ENCODE assay signal across 10 cellular contexts in genomic region chr17:20072692-20072992, GRCh38.
DNase-seq lines count a peak whose midpoint lies in the region; ATAC-seq and TF ChIP-seq lines count a peak whose summit lies in the region.
"Had no signal": no experiment of that assay in that cellular context is flagged by ENCODE, and none has a peak within 500 bp of the region (broad histone marks: within the 10 kb centered on the region; RNA-seq: fewer than 3 reads in every experiment).

No MANE protein-coding gene starts in this region.

- H3K4me1 Mint-ChIP-seq in activated CD4-positive, alpha-beta T cell treated with anti-CD3 and anti-CD28 coated beads, Interleukin-2, amount 10 ng/mL, durations not matched to agents 7 days and 5 days, result peaks cover 21% of the 10 kb centered on the region
- peaks cover 20% of the 10 kb centered on the region for H3K4me1 Mint-ChIP-seq in activated CD4-positive, alpha-beta T cell treated with anti-CD3 and anti-CD28 coated beads for 36 hours
- H3K4me1 Mint-ChIP-seq in naive thymus-derived CD4-positive, alpha-beta T cell, result peaks cover 16 to 24% (median 19%) of the 10 kb centered on the region in 7 donors

- intact Hi-C loops in activated CD4-positive, alpha-beta T cell treated with anti-CD3 and anti-CD28 coated beads for 36 hours (cut with DNase I, micrococcal nuclease), result no loop called here
- intact Hi-C loops in naive thymus-derived CD4-positive, alpha-beta T cell (cut with micrococcal nuclease), result no loop called here

- no peak for DNase-seq in activated CD4-positive, alpha-beta T cell treated with anti-CD3 and anti-CD28 coated beads, Interleukin-2, amount 10 ng/mL, durations not matched to agents 7 days and 5 days
- DNase-seq in activated CD4-positive, alpha-beta T cell treated with anti-CD3 and anti-CD28 coated beads for 36 hours, result no peak
- DNase-seq in HL-60 (ENCODE audit: low read depth in 1 of 2, low spot score in 1 of 2), result no peak
- no peak for DNase-seq in GM19240 (ENCODE audit: insufficient read length, low spot score)
- no peak for DNase-seq in naive thymus-derived CD4-positive, alpha-beta T cell
- DNase-seq: psoas muscle had no signal

- peaks cover 2% of the 10 kb centered on the region for H3K9me3 Mint-ChIP-seq in activated CD4-positive, alpha-beta T cell treated with anti-CD3 and anti-CD28 coated beads, Interleukin-2, amount 10 ng/mL, durations not matched to agents 7 days and 5 days
- H3K9me3 Mint-ChIP-seq in activated CD4-positive, alpha-beta T cell treated with anti-CD3 and anti-CD28 coated beads for 36 hours (ENCODE audit: low read depth), result no peaks in the 10 kb centered on the region
- peaks cover 0 to 1% (median 0%) of the 10 kb centered on the region in 11 donors for H3K9me3 Mint-ChIP-seq in naive thymus-derived CD4-positive, alpha-beta T cell

- H3K36me3 Mint-ChIP-seq in activated CD4-positive, alpha-beta T cell treated with anti-CD3 and anti-CD28 coated beads, Interleukin-2, amount 10 ng/mL, durations not matched to agents 7 days and 5 days (ENCODE audit: low read depth), result no peaks in the 10 kb centered on the region
- H3K36me3 Mint-ChIP-seq in activated CD4-positive, alpha-beta T cell treated with anti-CD3 and anti-CD28 coated beads for 36 hours (ENCODE audit: low read depth), result no peaks in the 10 kb centered on the region
- no peaks in the 10 kb centered on the region for H3K36me3 Mint-ChIP-seq in naive thymus-derived CD4-positive, alpha-beta T cell

- no peak overlapping the region for H3K4me3 Mint-ChIP-seq in activated CD4-positive, alpha-beta T cell treated with anti-CD3 and anti-CD28 coated beads, Interleukin-2, amount 10 ng/mL, durations not matched to agents 7 days and 5 days
- H3K4me3 Mint-ChIP-seq in activated CD4-positive, alpha-beta T cell treated with anti-CD3 and anti-CD28 coated beads for 36 hours, result no peak overlapping the region
- H3K4me3 Mint-ChIP-seq in naive thymus-derived CD4-positive, alpha-beta T cell, result peak overlapping the region in 2 of 10 donors; percentile 72 to 80

- H3K4me3 ChIP-seq in HL-60 (replicated peaks; ENCODE audit: insufficient read depth, low read length), result peak overlapping the region; percentile 4; the same call in 1 of the 2 replicates
- H3K4me3 ChIP-seq in neutrophil (ENCODE audit: low read depth in 1 of 2, low read length in 1 of 2), result peak overlapping the region in 1 of 2 experiments; percentile 58
- H3K4me3 ChIP-seq in naive thymus-derived CD4-positive, alpha-beta T cell (ENCODE audit: low read length), result no peak overlapping the region
- H3K4me3 ChIP-seq: psoas muscle, tibial nerve had no signal

- no peaks in the 10 kb centered on the region for H3K9me3 ChIP-seq in neutrophil
- H3K9me3 ChIP-seq in naive thymus-derived CD4-positive, alpha-beta T cell (ENCODE audit: control insufficient read depth in 2 of 3, low read length in 3 of 3), result no peaks in the 10 kb centered on the region
- H3K9me3 ChIP-seq: psoas muscle, tibial nerve had no signal

- peaks cover 27 to 42% of the 10 kb centered on the region in 2 experiments for H3K4me1 ChIP-seq in neutrophil (ENCODE audit: control insufficient read depth in 1 of 2, insufficient read depth in 1 of 2, low read depth in 1 of 2, low read length in 1 of 2)
- H3K4me1 ChIP-seq in naive thymus-derived CD4-positive, alpha-beta T cell (ENCODE audit: control insufficient read depth in 2 of 2, insufficient read depth in 2 of 2, low read length in 2 of 2), result peaks cover 12 to 24% of the 10 kb centered on the region in 2 donors
- H3K4me1 ChIP-seq: psoas muscle had no signal

- H3K27me3 Mint-ChIP-seq in activated CD4-positive, alpha-beta T cell treated with anti-CD3 and anti-CD28 coated beads, Interleukin-2, amount 10 ng/mL, durations not matched to agents 7 days and 5 days, result peaks cover 3% of the 10 kb centered on the region
- H3K27me3 Mint-ChIP-seq in activated CD4-positive, alpha-beta T cell treated with anti-CD3 and anti-CD28 coated beads for 36 hours, result no peaks in the 10 kb centered on the region
- H3K27me3 Mint-ChIP-seq in naive thymus-derived CD4-positive, alpha-beta T cell, result peaks cover 4 to 12% (median 6%) of the 10 kb centered on the region in 5 donors

- H3K27me3 ChIP-seq in HL-60 (ENCODE audit: insufficient read depth, poor library complexity, severe bottlenecking), result no peaks in the 10 kb centered on the region
- H3K27me3 ChIP-seq in neutrophil, result no peaks in the 10 kb centered on the region
- no peaks in the 10 kb centered on the region for H3K27me3 ChIP-seq in naive thymus-derived CD4-positive, alpha-beta T cell (ENCODE audit: control insufficient read depth in 2 of 2, insufficient read depth in 2 of 2, low read length in 2 of 2)
- H3K27me3 ChIP-seq: tibial nerve had no signal

- peak overlapping the region; percentile 88 for H3K27ac Mint-ChIP-seq in activated CD4-positive, alpha-beta T cell treated with anti-CD3 and anti-CD28 coated beads, Interleukin-2, amount 10 ng/mL, durations not matched to agents 7 days and 5 days
- H3K27ac Mint-ChIP-seq in activated CD4-positive, alpha-beta T cell treated with anti-CD3 and anti-CD28 coated beads for 36 hours, result no peak overlapping the region
- no peak overlapping the region for H3K27ac Mint-ChIP-seq in naive thymus-derived CD4-positive, alpha-beta T cell

- no peak for ATAC-seq in activated CD4-positive, alpha-beta T cell treated with anti-CD3 and anti-CD28 coated beads for 36 hours
- no peak for ATAC-seq in HG02870 (IDR thresholded peaks at IDR 0.05; ENCODE audit: unreplicated experiment)
- no peak for ATAC-seq in naive thymus-derived CD4-positive, alpha-beta T cell

- no peaks in the 10 kb centered on the region for H3K36me3 ChIP-seq in neutrophil
- H3K36me3 ChIP-seq in naive thymus-derived CD4-positive, alpha-beta T cell (ENCODE audit: control insufficient read depth in 2 of 3, insufficient read depth in 3 of 3, low read length in 3 of 3), result no peaks in the 10 kb centered on the region
- H3K36me3 ChIP-seq: tibial nerve had no signal

- POLR2A ChIA-PET in activated CD4-positive, alpha-beta T cell treated with anti-CD3 and anti-CD28 coated beads, Interleukin-2, amount 10 ng/mL, durations not matched to agents 7 days and 5 days (lab: Charles Lee), result no interaction called here
- POLR2A ChIA-PET in activated CD4-positive, alpha-beta T cell treated with anti-CD3 and anti-CD28 coated beads for 36 hours (lab: Charles Lee), result no interaction called here
- POLR2A ChIA-PET in naive thymus-derived CD4-positive, alpha-beta T cell (lab: Charles Lee), result no interaction called here

- TF ChIP-seq CTCF in HL-60 (IDR thresholded peaks at IDR 0.05; ENCODE audit: insufficient read depth, low read length) (no peak), VCaP (conservative IDR thresholded peaks at IDR 0.05) (no peak), neutrophil (IDR thresholded peaks at IDR 0.05) (no peak)

- H3K27ac ChIP-seq in HL-60 (replicated peaks) (peak overlapping the region; percentile 69), VCaP (peak overlapping the region; percentile 74), neutrophil (peak overlapping the region; percentile 83)
- H3K27ac ChIP-seq in naive thymus-derived CD4-positive, alpha-beta T cell (ENCODE audit: low read depth, low read length), result no peak overlapping the region

- CTCF ChIA-PET in activated CD4-positive, alpha-beta T cell treated with anti-CD3 and anti-CD28 coated beads, Interleukin-2, amount 10 ng/mL, durations not matched to agents 7 days and 5 days (lab: Charles Lee), result interaction anchor here (1.2 kb wide), 1 partner anchor 10 kb away, joined by 3 read pairs; no protein-coding TSS in a partner anchor
- CTCF ChIA-PET in activated CD4-positive, alpha-beta T cell treated with anti-CD3 and anti-CD28 coated beads for 36 hours (lab: Charles Lee), result interaction anchor here (0.6 to 1.0 kb wide), 3 partner anchors 43 to 49 kb away, joined by 3 read pairs; no protein-coding TSS in a partner anchor
- CTCF ChIA-PET in naive thymus-derived CD4-positive, alpha-beta T cell (lab: Charles Lee), result no interaction called here
